In genomic region chrX:13026877-13027652, GRCh38 we compare ENCODE assay signal across 24 cellular contexts. TPM values are rescaled to one million over a fixed set of nuclear protein-coding genes. Genes with fewer than 3 reads are reported as not detected.
DNase-seq lines count a peak whose midpoint lies in the region; ATAC-seq, FAIRE-seq and TF ChIP-seq lines count a peak whose summit lies in the region.
"Had no signal": no experiment of that assay in that cellular context is flagged by ENCODE, and none has a peak within 500 bp of the region (broad histone marks: within the 10 kb centered on the region; RNA-seq: fewer than 3 reads in every experiment).

No MANE protein-coding gene starts in this region.

- H3K4me3 ChIP-seq in Karpas-422 (ENCODE audit: low read length) = no peak overlapping the region
- H3K4me3 ChIP-seq in ovary = no peak overlapping the region
- H3K4me3 ChIP-seq in body of pancreas = no peak overlapping the region
- H3K4me3 ChIP-seq: BLaER1, breast epithelium had no signal

- H2AFZ ChIP-seq in Karpas-422 (ENCODE audit: low read length) = no peak overlapping the region

- H4K20me1 ChIP-seq in Karpas-422 (ENCODE audit: insufficient read depth, low read depth, low read length) = no peaks in the 10 kb centered on the region
- H4K20me1 ChIP-seq: BLaER1 had no signal

- H3K4me1 Mint-ChIP-seq in activated CD4-positive, alpha-beta T cell treated with anti-CD3 and anti-CD28 coated beads, Interleukin-2, amount 10 ng/mL, durations not matched to agents 7 days and 5 days = peaks cover 83% of the 10 kb centered on the region
- peaks cover 88% of the 10 kb centered on the region for H3K4me1 Mint-ChIP-seq in activated naive CD8-positive, alpha-beta T cell (ENCODE audit: low read depth)
- H3K4me1 Mint-ChIP-seq in natural killer cell treated with Interleukin-12 subunit alpha and Interleukin-12 subunit beta and Interleukin-15 and Interleukin-18, amount 100 ng/mL, for 72 hours (ENCODE audit: low read depth in 2 of 2) = peaks cover 43 to 45% of the 10 kb centered on the region in 2 donors

- H3K27ac Mint-ChIP-seq in activated CD4-positive, alpha-beta T cell treated with anti-CD3 and anti-CD28 coated beads, Interleukin-2, amount 10 ng/mL, durations not matched to agents 7 days and 5 days = peak overlapping the region; percentile 62
- H3K27ac Mint-ChIP-seq in activated naive CD8-positive, alpha-beta T cell = peak overlapping the region; percentile 83
- peak overlapping the region; percentile 88 to 90 for H3K27ac Mint-ChIP-seq in natural killer cell treated with Interleukin-12 subunit alpha and Interleukin-12 subunit beta and Interleukin-15 and Interleukin-18, amount 100 ng/mL, for 72 hours
- H3K27ac Mint-ChIP-seq: HFFc6 had no signal

- H3K9me2 ChIP-seq in Karpas-422 (replicated peaks; ENCODE audit: insufficient read depth, low read length) = no peaks in the 10 kb centered on the region

- H3K36me3 ChIP-seq in Karpas-422 (ENCODE audit: insufficient read depth, low read length) (no peaks in the 10 kb centered on the region), ovary (no peaks in the 10 kb centered on the region), body of pancreas (replicated peaks in 1 of 2; ENCODE audit: insufficient read depth in 1 of 2, low read depth in 2 of 2) (no peaks in the 10 kb centered on the region)
- H3K36me3 ChIP-seq: BLaER1, breast epithelium, neutrophil had no signal

- no peak overlapping the region for H3K4me2 ChIP-seq in Karpas-422 (ENCODE audit: low read depth, low read length, poor library complexity, severe bottlenecking)
- H3K4me2 ChIP-seq: BLaER1 had no signal

- intact Hi-C loops in ovary (cut with DNase I) = no loop called here
- intact Hi-C loops in body of pancreas (cut with DNase I) = no loop called here

- H3K9me3 Mint-ChIP-seq in activated CD4-positive, alpha-beta T cell treated with anti-CD3 and anti-CD28 coated beads, Interleukin-2, amount 10 ng/mL, durations not matched to agents 7 days and 5 days = peaks cover 2% of the 10 kb centered on the region
- H3K9me3 Mint-ChIP-seq in activated naive CD8-positive, alpha-beta T cell (ENCODE audit: low read depth) = no peaks in the 10 kb centered on the region
- peaks cover 2% of the 10 kb centered on the region for H3K9me3 Mint-ChIP-seq in natural killer cell treated with Interleukin-12 subunit alpha and Interleukin-12 subunit beta and Interleukin-15 and Interleukin-18, amount 100 ng/mL, for 72 hours
- H3K9me3 Mint-ChIP-seq: HFFc6 had no signal

- POLR2A ChIA-PET in activated CD4-positive, alpha-beta T cell treated with anti-CD3 and anti-CD28 coated beads, Interleukin-2, amount 10 ng/mL, durations not matched to agents 7 days and 5 days (lab: Charles Lee) = no interaction called here

- TF ChIP-seq POLR2A in ovary (IDR thresholded peaks at IDR 0.05) = no peak
- TF ChIP-seq POLR2A in body of pancreas (IDR thresholded peaks at IDR 0.05) = no peak

- no peak overlapping the region for H3K9ac ChIP-seq in Karpas-422 (ENCODE audit: low read length)
- H3K9ac ChIP-seq: BLaER1 had no signal

- peak; percentile 43 to 52 for ATAC-seq in natural killer cell treated with Interleukin-12 subunit alpha and Interleukin-12 subunit beta and Interleukin-15 and Interleukin-18, amount 100 ng/mL, for 72 hours
- no peak for ATAC-seq in body of pancreas

- no peak for DNase-seq in activated CD4-positive, alpha-beta T cell treated with anti-CD3 and anti-CD28 coated beads, Interleukin-2, amount 10 ng/mL, durations not matched to agents 7 days and 5 days
- no peak for DNase-seq in activated CD4-positive, alpha-beta T cell treated with anti-CD3 and anti-CD28 coated beads for 48 hours
- DNase-seq in Karpas-422 (peak; percentile 16), urothelium cell line (ENCODE audit: low spot score) (no peak), ovary (no peak), body of pancreas (no peak)
- DNase-seq in natural killer cell treated with Interleukin-12 subunit alpha and Interleukin-12 subunit beta and Interleukin-15 and Interleukin-18, amount 100 ng/mL, for 72 hours (ENCODE audit: low spot score) = no peak
- DNase-seq: DMS 273 treated with DMSO at 0.1 percent for 48 hours; foreskin melanocyte; HFFc6; NCI-H187; NK-92 treated with Interleukin-12 subunit alpha and Interleukin-12 subunit beta, amount 100 ng/mL, for 24 hours; retina; SW 1271; trophoblast cell had no signal

- H3K27me3 ChIP-seq in Karpas-422 (ENCODE audit: low read length) (no peaks in the 10 kb centered on the region), ovary (no peaks in the 10 kb centered on the region), body of pancreas (no peaks in the 10 kb centered on the region)
- H3K27me3 ChIP-seq: neutrophil had no signal

- TF ChIP-seq CTCF in ovary (IDR thresholded peaks at IDR 0.05) (no peak), body of pancreas (IDR thresholded peaks at IDR 0.05) (no peak)

- no peak for TF ChIP-seq EP300 in ovary (IDR thresholded peaks at IDR 0.05)

- H3K4me3 Mint-ChIP-seq in activated CD4-positive, alpha-beta T cell treated with anti-CD3 and anti-CD28 coated beads, Interleukin-2, amount 10 ng/mL, durations not matched to agents 7 days and 5 days = no peak overlapping the region
- H3K4me3 Mint-ChIP-seq in activated naive CD8-positive, alpha-beta T cell = peak overlapping the region; percentile 20
- peak overlapping the region; percentile 69 for H3K4me3 Mint-ChIP-seq in natural killer cell treated with Interleukin-12 subunit alpha and Interleukin-12 subunit beta and Interleukin-15 and Interleukin-18, amount 100 ng/mL, for 72 hours
- H3K4me3 Mint-ChIP-seq: HFFc6 had no signal

- no peaks in the 10 kb centered on the region for H3K27me3 Mint-ChIP-seq in activated CD4-positive, alpha-beta T cell treated with anti-CD3 and anti-CD28 coated beads, Interleukin-2, amount 10 ng/mL, durations not matched to agents 7 days and 5 days
- no peaks in the 10 kb centered on the region for H3K27me3 Mint-ChIP-seq in activated naive CD8-positive, alpha-beta T cell
- H3K27me3 Mint-ChIP-seq in natural killer cell treated with Interleukin-12 subunit alpha and Interleukin-12 subunit beta and Interleukin-15 and Interleukin-18, amount 100 ng/mL, for 72 hours = peaks cover 0 to 20% of the 10 kb centered on the region in 2 donors

- peaks cover 18% of the 10 kb centered on the region for H3K4me1 ChIP-seq in Karpas-422 (ENCODE audit: low read length)
- H3K4me1 ChIP-seq in ovary (ENCODE audit: insufficient read depth) = peaks cover 2% of the 10 kb centered on the region
- peaks cover 23% of the 10 kb centered on the region for H3K4me1 ChIP-seq in body of pancreas
- H3K4me1 ChIP-seq: breast epithelium had no signal

- no peaks in the 10 kb centered on the region for H3K9me3 ChIP-seq in Karpas-422 (ENCODE audit: low read length)
- no peaks in the 10 kb centered on the region for H3K9me3 ChIP-seq in ovary
- no peaks in the 10 kb centered on the region for H3K9me3 ChIP-seq in body of pancreas
- H3K9me3 ChIP-seq: BLaER1, breast epithelium, neutrophil had no signal

- FAIRE-seq in urothelium cell line (lab: Jason Lieb, UNC) = no peak
- FAIRE-seq: A204.1 had no signal

- H3K27ac ChIP-seq in Karpas-422 (ENCODE audit: low read length) (no peak overlapping the region), ovary (no peak overlapping the region), body of pancreas (no peak overlapping the region)
- H3K27ac ChIP-seq: BLaER1, breast epithelium, neutrophil had no signal

- peaks cover 12% of the 10 kb centered on the region for H3K36me3 Mint-ChIP-seq in activated CD4-positive, alpha-beta T cell treated with anti-CD3 and anti-CD28 coated beads, Interleukin-2, amount 10 ng/mL, durations not matched to agents 7 days and 5 days (ENCODE audit: low read depth)
- H3K36me3 Mint-ChIP-seq in activated naive CD8-positive, alpha-beta T cell = no peaks in the 10 kb centered on the region
- H3K36me3 Mint-ChIP-seq in natural killer cell treated with Interleukin-12 subunit alpha and Interleukin-12 subunit beta and Interleukin-15 and Interleukin-18, amount 100 ng/mL, for 72 hours = no peaks in the 10 kb centered on the region

- WGBS in ovary, 3 donors = 81 to 83% (median 82%) methylated on average over 8 of the region's 8 CpGs
- WGBS in body of pancreas, 2 donors = 89 to 93% methylated on average over 7 to 8 of the region's 8 CpGs

- H3K79me2 ChIP-seq in Karpas-422 (ENCODE audit: low read length) = no peaks in the 10 kb centered on the region

- CTCF ChIA-PET in activated CD4-positive, alpha-beta T cell treated with anti-CD3 and anti-CD28 coated beads, Interleukin-2, amount 10 ng/mL, durations not matched to agents 7 days and 5 days (lab: Charles Lee) = interaction anchor here (1.1 to 2.0 kb wide), 2 partner anchors 9 to 80 kb away, joined by 3 to 4 read pairs; no protein-coding TSS in a partner anchor

RNA-seq across cellular contexts. Expression of gene FAM9C, which starts 17.4 kb away (rescaled TPM):
- total RNA-seq in activated CD4-positive, alpha-beta T cell treated with anti-CD3 and anti-CD28 coated beads, Interleukin-2, amount 10 ng/mL, durations not matched to agents 7 days and 5 days = not detected
- total RNA-seq in Karpas-422 (2014; rRNA removed; shearing (Covaris generic); ENCODE audit: low replicate concordance) = not detected in 2 replicates
- total RNA-seq in natural killer cell treated with Interleukin-12 subunit alpha and Interleukin-12 subunit beta and Interleukin-15 and Interleukin-18, amount 100 ng/mL, for 72 hours = not detected
- total RNA-seq in ovary (1 to 10 TPM in 1 of 7 donors, under 1 TPM in 3, not detected in 3; 0.10 to 1.0 (median 0.74) TPM), body of pancreas (not detected)
- polyA plus RNA-seq in ovary = 1 to 10 TPM in 1 of 2 donors, not detected in 1; 1.6 TPM
- total RNA-seq: breast epithelium, dermis microvascular lymphatic vessel endothelial cell, epithelial cell of proximal tubule, HFFc6, HT1080, M059J had no signal

RNA-seq across cellular contexts. Expression of gene TMSB4X, which starts 52.2 kb away (rescaled TPM):
- total RNA-seq in activated CD4-positive, alpha-beta T cell treated with anti-CD3 and anti-CD28 coated beads, Interleukin-2, amount 10 ng/mL, durations not matched to agents 7 days and 5 days = 1,000 to 10,000 TPM; 9,113 to 9,418 TPM
- 2,363 and 3,856 TPM in 2 replicates for total RNA-seq in Karpas-422 (2014; rRNA removed; shearing (Covaris generic); ENCODE audit: low replicate concordance)
- 1,000 to 10,000 TPM; 2,674 to 5,601 TPM for total RNA-seq in natural killer cell treated with Interleukin-12 subunit alpha and Interleukin-12 subunit beta and Interleukin-15 and Interleukin-18, amount 100 ng/mL, for 72 hours
- total RNA-seq in ovary (1,000 to 10,000 TPM; 1,993 to 2,559 (median 2,105) TPM), body of pancreas (1,000 to 10,000 TPM; 1,104 to 1,472 TPM)
- polyA plus RNA-seq in ovary = 1,000 to 10,000 TPM; 3,725 to 5,006 TPM
